Comparison of ENCODE assay signal across 20 cellular contexts in genomic region chr6:138370631-138371451, GRCh38. TPM values are rescaled to one million over a fixed set of nuclear protein-coding genes. Genes with fewer than 3 reads are reported as not detected.
DNase-seq lines count a peak whose midpoint lies in the region; ATAC-seq and TF ChIP-seq lines count a peak whose summit lies in the region.
"Had no signal": no experiment of that assay in that cellular context is flagged by ENCODE, and none has a peak within 500 bp of the region (broad histone marks: within the 10 kb centered on the region; RNA-seq: fewer than 3 reads in every experiment).

No MANE protein-coding gene starts in this region.

- ATAC-seq in GM18511 (IDR thresholded peaks at IDR 0.05; ENCODE audit: unreplicated experiment): no peak
- no peak for ATAC-seq in GM19351 (IDR thresholded peaks at IDR 0.05; ENCODE audit: unreplicated experiment)
- ATAC-seq: Right ventricle myocardium inferior had no signal

- no peak overlapping the region for H3K4me3 ChIP-seq in PC-9
- H3K4me3 ChIP-seq in brain microvascular endothelial cell (ENCODE audit: low read depth, low read length): no peak overlapping the region

- H3K27me3 Mint-ChIP-seq in mesothelial cell of epicardium (ENCODE audit: low read depth): no peaks in the 10 kb centered on the region

- peaks cover 25% of the 10 kb centered on the region for H3K4me1 Mint-ChIP-seq in mesothelial cell of epicardium

- CTCF ChIA-PET in PC-9 (lab: Charles Lee): no interaction called here

- POLR2A ChIA-PET in PC-9 (lab: Charles Lee; ENCODE audit: unreplicated experiment): no interaction called here

- peak overlapping the region; percentile 42 for H2AFZ ChIP-seq in PC-9

- H3K27me3 ChIP-seq in PC-9 (ENCODE audit: insufficient read depth, low read depth) (no peaks in the 10 kb centered on the region), brain microvascular endothelial cell (replicated peaks) (no peaks in the 10 kb centered on the region)

- H3K27ac ChIP-seq in 22Rv1 (peak overlapping the region; percentile 17; the same call in 1 of the 2 replicates), PC-9 (peak overlapping the region; percentile 57), brain microvascular endothelial cell (peak overlapping the region; percentile 57)

- H3K4me3 Mint-ChIP-seq in mesothelial cell of epicardium: peak overlapping the region; percentile 5
- H3K4me3 Mint-ChIP-seq: CD4-positive, alpha-beta T cell; HFFc6 had no signal

- peaks cover 29% of the 10 kb centered on the region for H3K4me1 ChIP-seq in PC-9 (replicated peaks; ENCODE audit: insufficient read depth)

- TF ChIP-seq CTCF in 22Rv1 (IDR thresholded peaks at IDR 0.05) (no peak), PC-9 (conservative IDR thresholded peaks at IDR 0.05) (no peak), brain microvascular endothelial cell (IDR thresholded peaks at IDR 0.05; ENCODE audit: low read depth, low read length, missing control alignments) (no peak), mesothelial cell of epicardium (IDR thresholded peaks at IDR 0.05; ENCODE audit: unreplicated experiment) (no peak)

- no peaks in the 10 kb centered on the region for H3K9me3 ChIP-seq in PC-9 (ENCODE audit: insufficient read depth, low read depth)
- H3K9me3 ChIP-seq: Caco-2, SK-N-SH had no signal

- no peaks in the 10 kb centered on the region for H3K9me3 Mint-ChIP-seq in mesothelial cell of epicardium
- H3K9me3 Mint-ChIP-seq: CD4-positive, alpha-beta T cell; HFFc6 had no signal

- H3K27ac Mint-ChIP-seq in mesothelial cell of epicardium: peak overlapping the region; percentile 86
- H3K27ac Mint-ChIP-seq: CD4-positive, alpha-beta T cell; HFFc6 had no signal

- H3F3A ChIP-seq in PC-9 (ENCODE audit: insufficient read depth, low read depth): no peaks in the 10 kb centered on the region

- BruUV-seq in PC-9 (replicated peaks; lab: Mats Ljungman, UMichigan): no TSS peak

- no peaks in the 10 kb centered on the region for H3K79me2 ChIP-seq in PC-9 (ENCODE audit: low read depth)

- no peak for DNase-seq in PC-9
- DNase-seq in brain microvascular endothelial cell: no peak
- DNase-seq in mesothelial cell of epicardium (ENCODE audit: low spot score in 2 of 2, unreplicated experiment in 2 of 2): no peak
- no peak for DNase-seq in ecto neural progenitor cell (ENCODE audit: low spot score)
- DNase-seq: Caco-2; CD4-positive, alpha-beta T cell; DMS53; EL; HFFc6; KG1; MV-4-11; NCI-H1417; NCI-H187; NCI-H2227 treated with DMSO at 0.1 percent for 48 hours; NCI-H526; SK-N-SH had no signal

- intact Hi-C loops in PC-9 (cut with micrococcal nuclease; ENCODE audit: unreplicated experiment): no loop called here

- H3K4me2 ChIP-seq in PC-9: peak overlapping the region; percentile 61
- H3K4me2 ChIP-seq: SK-N-SH had no signal

- H3K36me3 ChIP-seq in PC-9 (ENCODE audit: low read depth) (no peaks in the 10 kb centered on the region), brain microvascular endothelial cell (replicated peaks) (no peaks in the 10 kb centered on the region)

- no peaks in the 10 kb centered on the region for H3K9me2 ChIP-seq in PC-9 (ENCODE audit: insufficient read depth)
- H3K9me2 ChIP-seq: SK-N-SH had no signal

- H4K20me1 ChIP-seq in PC-9 (ENCODE audit: insufficient read depth): no peaks in the 10 kb centered on the region

- peaks cover 5% of the 10 kb centered on the region for H3K36me3 Mint-ChIP-seq in mesothelial cell of epicardium

- in situ Hi-C loops in brain microvascular endothelial cell (cut with HindIII; ENCODE audit: low pct_ligation_motif_present, low sequenced_read_pairs): no loop called here

RNA-seq across cellular contexts. Expression of gene SMIM28, which starts 6.9 kb away (rescaled TPM):
- total RNA-seq in PC-9 (2021) (not detected in 2 replicates), mesothelial cell of epicardium (not detected in 3 replicates)
- total RNA-seq: Caco-2; CD4-positive, alpha-beta T cell; HFFc6; Right ventricle myocardium inferior had no signal

RNA-seq across cellular contexts. Expression of gene HEBP2, which starts 33.2 kb away (rescaled TPM):
- total RNA-seq in PC-9 (2021) (41.0 and 55.0 TPM in 2 replicates), mesothelial cell of epicardium (53.4 to 61.5 TPM (median 53.7 TPM) in 3 replicates)
